ENCODE assay signal across 16 cellular contexts in genomic region chr2:98691307-98691706, GRCh38. TPM values are rescaled to one million over a fixed set of nuclear protein-coding genes. Genes with fewer than 3 reads are reported as not detected.
DNase-seq lines count a peak whose midpoint lies in the region; ATAC-seq and TF ChIP-seq lines count a peak whose summit lies in the region.
"Had no signal": no experiment of that assay in that cellular context is flagged by ENCODE, and none has a peak within 500 bp of the region (broad histone marks: within the 10 kb centered on the region; RNA-seq: fewer than 3 reads in every experiment).

No MANE protein-coding gene starts in this region.

- peaks cover 22% of the 10 kb centered on the region for H3K4me1 ChIP-seq in mucosa of descending colon (ENCODE audit: low read depth)
- H3K4me1 ChIP-seq: SJSA1 had no signal

- no peak for DNase-seq in CD4-positive, alpha-beta T cell
- DNase-seq in H4 (ENCODE audit: low spot score) = peak; percentile 53
- peak; percentile 16 for DNase-seq in brain microvascular endothelial cell
- no peak for DNase-seq in mucosa of descending colon
- DNase-seq in stimulated activated CD4-positive, alpha-beta T cell treated with anti-CD3 and anti-CD28 coated beads, Interleukin-4, amount 100 ng/mL, for 4 hours = no peak
- DNase-seq: HFFc6, NCI-H1436 treated with DMSO at 0.1 percent for 48 hours, NCI-H774, right lobe of liver had no signal

- H3K36me3 ChIP-seq in brain microvascular endothelial cell (replicated peaks) (no peaks in the 10 kb centered on the region), mucosa of descending colon (ENCODE audit: low read depth) (no peaks in the 10 kb centered on the region)
- H3K36me3 ChIP-seq: right lobe of liver, SJSA1 had no signal

- H3K27ac Mint-ChIP-seq in CD4-positive, alpha-beta T cell = peak overlapping the region; percentile 92
- H3K27ac Mint-ChIP-seq: HFFc6, WTC11 had no signal

- no peak overlapping the region for H3K4me3 Mint-ChIP-seq in CD4-positive, alpha-beta T cell
- H3K4me3 Mint-ChIP-seq: HFFc6, WTC11 had no signal

- peak; percentile 72 for ATAC-seq in CD4-positive, alpha-beta T cell (ENCODE audit: poor library complexity)
- peak; percentile 90 for ATAC-seq in mucosa of descending colon
- ATAC-seq in HG03139 (IDR thresholded peaks at IDR 0.05; ENCODE audit: unreplicated experiment) = no peak
- ATAC-seq in HG02759 (IDR thresholded peaks at IDR 0.05; ENCODE audit: unreplicated experiment) = no peak
- ATAC-seq: K562, WTC11 had no signal

- peaks cover 92% of the 10 kb centered on the region for H3K4me1 Mint-ChIP-seq in CD4-positive, alpha-beta T cell (ENCODE audit: low read depth)

- in situ Hi-C loops in brain microvascular endothelial cell (cut with HindIII; ENCODE audit: low pct_ligation_motif_present, low sequenced_read_pairs) = no loop called here

- H3K27me3 Mint-ChIP-seq in CD4-positive, alpha-beta T cell = no peaks in the 10 kb centered on the region

- H3K9me3 ChIP-seq in CD4-positive, alpha-beta T cell (ENCODE audit: control insufficient read depth, low read length) = no peaks in the 10 kb centered on the region
- H3K9me3 ChIP-seq in mucosa of descending colon = no peaks in the 10 kb centered on the region
- H3K9me3 ChIP-seq: right lobe of liver, SJSA1 had no signal

- H3K27ac ChIP-seq in CD4-positive, alpha-beta T cell (ENCODE audit: low read depth, low read length) = peak overlapping the region; percentile 30
- no peak overlapping the region for H3K27ac ChIP-seq in brain microvascular endothelial cell
- H3K27ac ChIP-seq: C4-2B, coronary artery, right lobe of liver, SJSA1 had no signal

- intact Hi-C loops in CD4-positive, alpha-beta T cell (cut with DNase I, micrococcal nuclease) = loop anchor here in 1 of 2 experiments (5.0 kb wide), 1 partner anchor 36 kb away; no protein-coding TSS in a partner anchor
- intact Hi-C loops in mucosa of descending colon (cut with DNase I, micrococcal nuclease) = no loop called here

- H3K4me3 ChIP-seq in brain microvascular endothelial cell (ENCODE audit: low read depth, low read length) (no peak overlapping the region), mucosa of descending colon (no peak overlapping the region)
- H3K4me3 ChIP-seq: coronary artery, K562, right lobe of liver, SJSA1 had no signal

- no peaks in the 10 kb centered on the region for H3K9me3 Mint-ChIP-seq in CD4-positive, alpha-beta T cell
- H3K9me3 Mint-ChIP-seq: HFFc6, WTC11 had no signal

- CTCF ChIA-PET in CD4-positive, alpha-beta T cell (lab: Charles Lee) = interaction anchor here (0.6 to 2.1 kb wide), 5 partner anchors 20 to 39 kb away, joined by 3 to 10 read pairs (median 3); partner anchors contain the start of gene MGAT4A

- no peaks in the 10 kb centered on the region for H3K27me3 ChIP-seq in CD4-positive, alpha-beta T cell (ENCODE audit: control insufficient read depth, insufficient read depth, low read length)
- H3K27me3 ChIP-seq in brain microvascular endothelial cell (replicated peaks) = no peaks in the 10 kb centered on the region
- H3K27me3 ChIP-seq: right lobe of liver, SJSA1 had no signal

- POLR2A ChIA-PET in CD4-positive, alpha-beta T cell (lab: Charles Lee) = interaction anchor here (1.1 to 3.5 kb wide), 6 partner anchors 13 to 80 kb away, joined by 3 to 19 read pairs (median 5); partner anchors contain the start of gene MGAT4A

- H3K36me3 Mint-ChIP-seq in CD4-positive, alpha-beta T cell (ENCODE audit: low read depth) = peaks cover 62% of the 10 kb centered on the region
- H3K36me3 Mint-ChIP-seq: WTC11 had no signal

- no peak for TF ChIP-seq CTCF in CD4-positive, alpha-beta T cell (IDR thresholded peaks at IDR 0.05)
- TF ChIP-seq CTCF in brain microvascular endothelial cell (IDR thresholded peaks at IDR 0.05; ENCODE audit: low read depth, low read length, missing control alignments) = no peak
- TF ChIP-seq CTCF in mucosa of descending colon (IDR thresholded peaks at IDR 0.05) = no peak

RNA-seq across cellular contexts. Expression of gene MGAT4A, which starts 39.6 kb away (rescaled TPM):
- 100 to 1,000 TPM; 200 to 204 TPM for total RNA-seq in CD4-positive, alpha-beta T cell
- 5.2 and 5.6 TPM in 2 replicates for total RNA-seq in H4 (2014; rRNA removed; shearing (Covaris generic))
- 100 to 1,000 TPM in 2 of 3 donors, 10 to 100 TPM in 1; 73.8 to 158 (median 138) TPM for total RNA-seq in mucosa of descending colon
- total RNA-seq: SJSA1 had no signal

Comparison
In these comparisons a context has a peak if more than half of its experiments do, and no peak if none do; other contexts are left out.
1. ATAC-seq: peak in CD4-positive, alpha-beta T cell (single experiment) and mucosa of descending colon (single experiment); none in HG03139 (single experiment) and HG02759 (single experiment).
2. DNase-seq: peak in H4 (single experiment) and brain microvascular endothelial cell (single experiment); none in CD4-positive, alpha-beta T cell (0 of 10), mucosa of descending colon (0 of 3) and stimulated activated CD4-positive, alpha-beta T cell treated with anti-CD3 and anti-CD28 coated beads, Interleukin-4, amount 100 ng/mL, for 4 hours (0 of 2).
3. RNA of gene MGAT4A, which starts 39.6 kb away (total RNA-seq): 200 to 204 TPM in CD4-positive, alpha-beta T cell and 73.8 to 158 TPM in mucosa of descending colon; 5.2 to 5.6 TPM in H4; every median in the first group is over 10 times any median in the second.